11 cellular contexts compared by ENCODE assay signal in genomic region chrX:132209527-132209926, GRCh38. TPM values are rescaled to one million over a fixed set of nuclear protein-coding genes. Genes with fewer than 3 reads are reported as not detected.
DNase-seq lines count a peak whose midpoint lies in the region; ATAC-seq, FAIRE-seq and TF ChIP-seq lines count a peak whose summit lies in the region.
"Had no signal": no experiment of that assay in that cellular context is flagged by ENCODE, and none has a peak within 500 bp of the region (broad histone marks: within the 10 kb centered on the region; RNA-seq: fewer than 3 reads in every experiment).

No MANE protein-coding gene starts in this region.

- no peak overlapping the region for H3K4me2 ChIP-seq in GM12878 (ENCODE audit: control insufficient read depth, insufficient read depth)

- no peak overlapping the region for H3K9ac ChIP-seq in GM12878 (ENCODE audit: control insufficient read depth, insufficient read depth, low read length)

- peak overlapping the region; percentile 33 for H3K27ac Mint-ChIP-seq in Calu3 (ENCODE audit: unreplicated experiment)

- ATAC-seq in GM12878 = peak; percentile 22

- H3K36me3 Mint-ChIP-seq in Calu3 (ENCODE audit: insufficient read depth, unreplicated experiment) = peaks cover 13% of the 10 kb centered on the region

- peaks cover 0 to 4% of the 10 kb centered on the region in 2 experiments; a peak in 2 of 4 replicates for H3K36me3 ChIP-seq in GM12878 (ENCODE audit: control insufficient read depth in 2 of 2, insufficient read depth in 2 of 2, low read length in 1 of 2)

- POLR2A ChIA-PET in GM12878 (lab: Charles Lee) = no interaction called here

- no TSS peak for BruUV-seq in Calu3 (replicated peaks; lab: Mats Ljungman, UMichigan)
- BruUV-seq in GM12878 (replicated peaks; lab: Mats Ljungman, UMichigan) = no TSS peak

- no peak for TF ChIP-seq EP300 in Ishikawa (IDR thresholded peaks at IDR 0.05; ENCODE audit: borderline replicate concordance)
- no peak for TF ChIP-seq EP300 in GM12878 (IDR thresholded peaks at IDR 0.05; ENCODE audit: borderline replicate concordance in 1 of 2, control insufficient read depth in 1 of 2, low read depth in 2 of 2, low read length in 2 of 2)

- no peaks in the 10 kb centered on the region for H3K4me1 Mint-ChIP-seq in Calu3 (ENCODE audit: low read depth, unreplicated experiment)

- no peaks in the 10 kb centered on the region for H3K9me3 Mint-ChIP-seq in Calu3 (ENCODE audit: low read depth, unreplicated experiment)
- H3K9me3 Mint-ChIP-seq: neural crest cell had no signal

- H3K4me3 Mint-ChIP-seq in Calu3 (ENCODE audit: low read depth, unreplicated experiment) = no peak overlapping the region
- H3K4me3 Mint-ChIP-seq: neural crest cell had no signal

- DNase-seq in Calu3 (no peak), GM12878 (ENCODE audit: low read depth, low spot score) (no peak), kidney tubule cell (ENCODE audit: low spot score) (peak; percentile 3), GM13977 (ENCODE audit: low spot score) (no peak), T1000 (lab: John Stamatoyannopoulos, UW) (no peak), DMS53 (lab: John Stamatoyannopoulos, UW) (no peak)
- no peak for DNase-seq in stimulated activated CD4-positive, alpha-beta T cell treated with anti-CD3 and anti-CD28 coated beads, Interleukin-12 subunit alpha, Interleukin-12 subunit beta, amount 100 ng/mL, for 4 hours
- DNase-seq: activated CD4-positive, CD25-positive, alpha-beta regulatory T cell; amygdala had no signal

- peaks cover 15% of the 10 kb centered on the region for H3K79me2 ChIP-seq in GM12878 (ENCODE audit: control insufficient read depth, insufficient read depth, low read length)

- H3K4me3 ChIP-seq in GM12878 = no peak overlapping the region

- TF ChIP-seq RAD21 in Ishikawa (IDR thresholded peaks at IDR 0.05; ENCODE audit: low read depth) (no peak), GM12878 (IDR thresholded peaks at IDR 0.05; ENCODE audit: insufficient read depth, low read depth, low read length) (no peak)

- SMC1A ChIA-PET in GM12878 (lab: Charles Lee; ENCODE audit: uncharacterized antibody, unreplicated experiment) = interaction anchor here (1.1 to 4.0 kb wide), 3 partner anchors 10 to 162 kb away, joined by 3 to 17 read pairs (median 3); partner anchors contain the start of gene RAP2C

- CTCF ChIA-PET in Calu3 (lab: Charles Lee) = interaction anchor here (0.9 kb wide), 1 partner anchor 117 kb away, joined by 3 read pairs; no protein-coding TSS in a partner anchor
- CTCF ChIA-PET in GM12878 (lab: Yijun Ruan, JAX) = interaction anchor here (1.0 to 3.4 kb wide), 4 partner anchors 10 to 368 kb away, joined by 3 to 16 read pairs (median 9); partner anchors contain the start of gene RAP2C

- H3K4me1 ChIP-seq in GM12878 (ENCODE audit: control insufficient read depth, insufficient read depth, low read length) = no peaks in the 10 kb centered on the region

- no peak overlapping the region for H2AFZ ChIP-seq in GM12878 (ENCODE audit: control insufficient read depth, low read depth, low read length)

- in situ Hi-C loops in GM12878 (cut with MboI) (no loop called here), GM13977 (cut with MboI; ENCODE audit: low pct_unique_long_range_greater_than_20kb, low sequenced_read_pairs, unreplicated experiment) (no loop called here)

- RAD21 ChIA-PET in GM12878 (lab: Charles Lee; ENCODE audit: unreplicated experiment) = interaction anchor here (0.8 to 1.1 kb wide), 2 partner anchors 97 to 117 kb away, joined by 3 read pairs; no protein-coding TSS in a partner anchor

- H3K27me3 Mint-ChIP-seq in Calu3 (ENCODE audit: unreplicated experiment) = no peaks in the 10 kb centered on the region

- no peaks in the 10 kb centered on the region for H3K27me3 ChIP-seq in GM12878 (replicated peaks in 1 of 2; ENCODE audit: control insufficient read depth in 2 of 2, insufficient read depth in 2 of 2, low read length in 1 of 2)

- no peak for FAIRE-seq in GM12878 (lab: Jason Lieb, UNC)

- H4K20me1 ChIP-seq in GM12878 (ENCODE audit: control insufficient read depth, insufficient read depth) = no peaks in the 10 kb centered on the region

- no peak overlapping the region for H3K27ac ChIP-seq in GM12878 (ENCODE audit: control insufficient read depth, insufficient read depth)

- no peaks in the 10 kb centered on the region for H3K9me3 ChIP-seq in GM12878 (replicated peaks; ENCODE audit: control insufficient read depth, insufficient read depth, low read length)

- intact Hi-C loops in Calu3 (cut with micrococcal nuclease; ENCODE audit: unreplicated experiment) (no loop called here), GM12878 (cut with micrococcal nuclease; ENCODE audit: unreplicated experiment) (no loop called here)

- no peak for TF ChIP-seq CTCF in Calu3 (IDR thresholded peaks at IDR 0.05; ENCODE audit: unreplicated experiment)
- TF ChIP-seq CTCF in GM12878 (IDR thresholded peaks at IDR 0.05 in 2 of 3, conservative IDR thresholded peaks at IDR 0.05 in 1 of 3; ENCODE audit: control insufficient read depth in 2 of 3, extremely low read depth in 1 of 3, insufficient read depth in 1 of 3, low read depth in 3 of 3, low read length in 3 of 3) = no peak
- no peak for TF ChIP-seq CTCF in GM13977 (IDR thresholded peaks at IDR 0.05; ENCODE audit: extremely low read depth, insufficient read depth, missing control alignments)

- TF ChIP-seq POLR2A in GM12878 (IDR thresholded peaks at IDR 0.05; ENCODE audit: low read depth, low read length) = no peak

TF ChIP-seq in Ishikawa, 13 proteins besides CTCF, POLR2A, EP300 and RAD21:
- TF ChIP-seq USF1 (IDR thresholded peaks at IDR 0.05) = no peak
- no peak for TF ChIP-seq MAX (IDR thresholded peaks at IDR 0.05)
- TF ChIP-seq CEBPB (IDR thresholded peaks at IDR 0.05) = 0 out of 2 replicates have a peak, but pooled peaks have one; percentile 19
- TF ChIP-seq TEAD4 (IDR thresholded peaks at IDR 0.05) = no peak
- no peak for TF ChIP-seq NFIC (IDR thresholded peaks at IDR 0.05)

TF ChIP-seq in GM12878, 131 proteins besides CTCF, POLR2A, EP300 and RAD21 (continues in another document):
- TF ChIP-seq E4F1 (IDR thresholded peaks at IDR 0.05; ENCODE audit: borderline replicate concordance, partially characterized antibody) (no peak), ASH2L (IDR thresholded peaks at IDR 0.05; ENCODE audit: borderline replicate concordance, low read depth) (no peak), ZZZ3 (IDR thresholded peaks at IDR 0.05; ENCODE audit: control insufficient read depth, insufficient read length, low read depth) (no peak), ZNF207 (IDR thresholded peaks at IDR 0.05; ENCODE audit: borderline replicate concordance) (no peak), BHLHE40 (IDR thresholded peaks at IDR 0.05; ENCODE audit: borderline replicate concordance in 1 of 2, low read depth in 2 of 2, low read length in 1 of 2) (no peak), EED (IDR thresholded peaks at IDR 0.05; ENCODE audit: low read depth) (no peak), MYC (IDR thresholded peaks at IDR 0.05; ENCODE audit: insufficient read depth, insufficient read length, insufficient replicate concordance, low read length, severe bottlenecking) (no peak), SMAD5 (IDR thresholded peaks at IDR 0.05; ENCODE audit: low read depth) (no peak), USF1 (IDR thresholded peaks at IDR 0.05; ENCODE audit: borderline replicate concordance, extremely low read length, insufficient read depth, low read depth, low read length) (no peak)

RNA-seq across cellular contexts. Expression of gene RAP2C, which starts 9.7 kb away (rescaled TPM):
- total RNA-seq in Calu3 (2022) = 22.9 and 28.4 TPM in 2 replicates
- 14.4 and 16.0 TPM in 2 replicates for total RNA-seq in GM12878 (2013; cell fraction: nucleolus; rRNA removed)
- 17.1 and 20.6 TPM in 2 replicates for total RNA-seq in GM12878 (2014; rRNA removed)
- 31.3 and 32.0 TPM in 2 replicates for total RNA-seq in GM12878 (2014; rRNA removed; fragmentation: Illumina TruSeq; extraction: Trizol)
- 32.1 and 35.9 TPM in 2 replicates for total RNA-seq in GM12878 (2021)
- polyA plus RNA-seq in GM12878 (2011; ENCODE audit: low read depth) = 12.8 TPM
- polyA plus RNA-seq in GM12878 (2011; rRNA removed) = 23.9 and 39.5 TPM in 2 replicates
- 11.8 and 12.4 TPM in 2 replicates for polyA plus RNA-seq in GM12878 (2011; cell fraction: cytosol; rRNA removed)
- polyA plus RNA-seq in GM12878 (2011; cell fraction: nucleus; rRNA removed) = 16.8 and 17.9 TPM in 2 replicates
- polyA plus RNA-seq in GM12878 (2012) = 22.3 and 23.4 TPM in 2 replicates
- 27.0 and 38.0 TPM in 2 replicates for polyA plus RNA-seq in GM12878 (2014; fragmentation: Illumina TruSeq; extraction: Trizol)
- polyA plus RNA-seq in GM12878 (2014; fragmentation: Nextera tagmentation; extraction: Ambion mirVana) = 10 to 100 TPM; 20.3 to 27.4 TPM
- polyA plus RNA-seq in GM12878 (2014; rRNA removed) = 16.0 and 20.0 TPM in 2 replicates
- 10 to 100 TPM; 23.1 to 29.6 TPM for polyA plus RNA-seq in GM12878 (2016; fragmentation: Nextera tagmentation; extraction: Ambion mirVana)
- 18.5 and 28.7 TPM in 2 replicates for polyA minus RNA-seq in GM12878 (2011; rRNA and poly(A)+ RNA removed)
- polyA minus RNA-seq in GM12878 (2011; cell fraction: cytosol; rRNA and poly(A)+ RNA removed) = 13.2 and 16.6 TPM in 2 replicates
- polyA minus RNA-seq in GM12878 (2011; cell fraction: nucleus; rRNA and poly(A)+ RNA removed) = 6.3 and 7.9 TPM in 2 replicates
